8 cellular contexts compared by ENCODE assay signal in genomic region chr11:66677599-66678375, GRCh38. TPM values are rescaled to one million over a fixed set of nuclear protein-coding genes. Genes with fewer than 3 reads are reported as not detected.
DNase-seq lines count a peak whose midpoint lies in the region; ATAC-seq and TF ChIP-seq lines count a peak whose summit lies in the region.

Gene RBM4B, minus strand, starts transcription at chr11:66677887. Its CDS starts 808 bp downstream, at chr11:66677079.

- H3K27ac Mint-ChIP-seq in activated CD4-positive, alpha-beta T cell treated with anti-CD3 and anti-CD28 coated beads, Interleukin-2, amount 10 ng/mL, durations not matched to agents 7 days and 5 days, result peak within 1 kb of the TSS; percentile 99

- peaks cover 38% of the 10 kb centered on the region for H3K4me1 Mint-ChIP-seq in activated CD4-positive, alpha-beta T cell treated with anti-CD3 and anti-CD28 coated beads, Interleukin-2, amount 10 ng/mL, durations not matched to agents 7 days and 5 days

- H3K36me3 Mint-ChIP-seq in activated CD4-positive, alpha-beta T cell treated with anti-CD3 and anti-CD28 coated beads, Interleukin-2, amount 10 ng/mL, durations not matched to agents 7 days and 5 days (ENCODE audit: low read depth), result peaks cover 19% of the 10 kb centered on the region

- no peaks in the 10 kb centered on the region for H3K27me3 Mint-ChIP-seq in activated CD4-positive, alpha-beta T cell treated with anti-CD3 and anti-CD28 coated beads, Interleukin-2, amount 10 ng/mL, durations not matched to agents 7 days and 5 days

- peak; percentile 80 for ATAC-seq in GM19395 (IDR thresholded peaks at IDR 0.05; ENCODE audit: unreplicated experiment)
- peak; percentile 47 for ATAC-seq in HG03558 (IDR thresholded peaks at IDR 0.05; ENCODE audit: extremely low read depth, unreplicated experiment)

- H3K27ac ChIP-seq in C4-2B (peak within 1 kb of the TSS; percentile 86), coronary artery (peak within 1 kb of the TSS; percentile 91 to 93)

- no peaks in the 10 kb centered on the region for H3K9me3 Mint-ChIP-seq in activated CD4-positive, alpha-beta T cell treated with anti-CD3 and anti-CD28 coated beads, Interleukin-2, amount 10 ng/mL, durations not matched to agents 7 days and 5 days

- CTCF ChIA-PET in activated CD4-positive, alpha-beta T cell treated with anti-CD3 and anti-CD28 coated beads, Interleukin-2, amount 10 ng/mL, durations not matched to agents 7 days and 5 days (lab: Charles Lee), result interaction anchor here (0.8 to 3.8 kb wide), 48 partner anchors 8 to 309 kb away, joined by 3 to 30 read pairs (median 5); partner anchors contain the start of genes BBS1, CCDC87, CCS and MRPL11

- DNase-seq in NCI-H748 (lab: John Stamatoyannopoulos, UW; ENCODE audit: unreplicated experiment) (peak; percentile 98), coronary artery (ENCODE audit: low spot score) (peak; percentile 97), left kidney (ENCODE audit: low read depth, low spot score) (peak; percentile 99)
- DNase-seq in activated CD4-positive, alpha-beta T cell treated with anti-CD3 and anti-CD28 coated beads, Interleukin-2, amount 10 ng/mL, durations not matched to agents 7 days and 5 days, result peak; percentile 97
- DNase-seq in stimulated activated CD4-positive, alpha-beta T cell treated with anti-CD3 and anti-CD28 coated beads, Interleukin-1b, Interleukin-23, amount 100 ng/mL, for 48 hours, result peak; percentile 96

- no peak for TF ChIP-seq CTCF in C4-2B (conservative IDR thresholded peaks at IDR 0.05)
- TF ChIP-seq CTCF in coronary artery (IDR thresholded peaks at IDR 0.05), result no peak

- H3K4me3 ChIP-seq in coronary artery, result peak within 1 kb of the TSS; percentile 75

- POLR2A ChIA-PET in activated CD4-positive, alpha-beta T cell treated with anti-CD3 and anti-CD28 coated beads, Interleukin-2, amount 10 ng/mL, durations not matched to agents 7 days and 5 days (lab: Charles Lee), result interaction anchor here (0.7 to 1.3 kb wide), 3 partner anchors 61 to 211 kb away, joined by 3 to 4 read pairs (median 3); no protein-coding TSS in a partner anchor

- peak within 1 kb of the TSS; percentile 93 for H3K4me3 Mint-ChIP-seq in activated CD4-positive, alpha-beta T cell treated with anti-CD3 and anti-CD28 coated beads, Interleukin-2, amount 10 ng/mL, durations not matched to agents 7 days and 5 days

RNA-seq across cellular contexts. Expression of gene RBM4B, which starts in this region (rescaled TPM):
- 10 to 100 TPM; 18.1 to 20.4 TPM for total RNA-seq in activated CD4-positive, alpha-beta T cell treated with anti-CD3 and anti-CD28 coated beads, Interleukin-2, amount 10 ng/mL, durations not matched to agents 7 days and 5 days

Comparison
In these comparisons a context has a peak if more than half of its experiments do, and no peak if none do; other contexts are left out.
1. Peak in every context shown above with its lines: DNase-seq, ATAC-seq, H3K4me3 ChIP-seq and H3K27ac ChIP-seq.